Comparison of ENCODE assay signal across 28 cellular contexts in the genomic region with DNA sequence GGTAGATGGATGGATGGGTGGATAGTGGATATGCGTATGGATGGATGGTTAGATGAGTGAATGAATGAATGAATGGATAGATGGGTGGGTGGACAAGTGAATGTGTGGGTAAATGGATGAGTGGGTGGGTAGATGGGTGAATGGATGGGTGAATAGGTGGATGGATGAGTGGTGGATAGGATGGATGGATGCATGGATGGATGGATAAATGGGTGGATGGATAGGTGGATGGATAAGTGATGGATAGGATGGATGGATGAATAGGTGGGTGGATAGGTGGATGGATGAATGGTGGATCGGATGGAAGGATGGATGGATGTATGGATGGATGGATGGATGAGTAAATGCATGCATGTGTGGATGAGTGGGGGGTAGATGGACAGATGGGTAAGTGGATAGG.
"Had no signal": no experiment of that assay in that cellular context is flagged by ENCODE, and none has a peak within 500 bp of the region (broad histone marks: within the 10 kb centered on the region; RNA-seq: fewer than 3 reads in every experiment).

No MANE protein-coding gene starts in this region.

- H3K36me3 Mint-ChIP-seq: mesothelial cell of epicardium, naive B cell had no signal

- ATAC-seq: effector memory CD8-positive, alpha-beta T cell; esophagus mucosa; gastrocnemius medialis; heart right ventricle; left cardiac atrium; left lung; left ventricle myocardium superior; lower lobe of right lung; mucosa of descending colon had no signal

- H3K4me3 Mint-ChIP-seq: dendritic cell treated with granulocyte-macrophage colony-stimulating factor and Interleukin-4, amounts not matched to agents 40 ng/mL and 50 ng/mL, for 4 days; effector memory CD8-positive, alpha-beta T cell; endodermal cell; mesothelial cell of epicardium; naive B cell had no signal

- H3K4me1 Mint-ChIP-seq: naive B cell had no signal

- H3K27me3 ChIP-seq: colonic mucosa, esophagus squamous epithelium, gastrocnemius medialis had no signal

- H3K9me3 Mint-ChIP-seq: effector memory CD8-positive, alpha-beta T cell; endodermal cell; mesothelial cell of epicardium had no signal

- H3K27ac ChIP-seq: colonic mucosa, epithelial cell of prostate, esophagus squamous epithelium, gastrocnemius medialis, heart right ventricle, left lung, lower lobe of right lung had no signal

- H3K9me3 ChIP-seq: colonic mucosa, esophagus squamous epithelium, gastrocnemius medialis, heart right ventricle, left lung, lower lobe of right lung, mucosa of descending colon had no signal

- DNase-seq: colonic mucosa; cortex of kidney; effector CD8-positive, alpha-beta T cell; effector memory CD8-positive, alpha-beta T cell; endodermal cell; erythroblast; esophagus squamous epithelium; foreskin fibroblast; foreskin melanocyte; gastrocnemius medialis; glutamatergic neuron; head of caudate nucleus; heart right ventricle; hippocampal formation; left cardiac atrium; left lung; left ventricle myocardium superior; lower lobe of right lung; mesenchymal stem cell; mucosa of descending colon; naive B cell had no signal

- H3K27ac Mint-ChIP-seq: dendritic cell treated with granulocyte-macrophage colony-stimulating factor and Interleukin-4, amounts not matched to agents 40 ng/mL and 50 ng/mL, for 4 days; effector memory CD8-positive, alpha-beta T cell; endodermal cell; mesothelial cell of epicardium had no signal

- FAIRE-seq: endometrium, islet of Langerhans, keratinocyte had no signal

- H3K4me3 ChIP-seq: colonic mucosa, esophagus squamous epithelium, gastrocnemius medialis, heart right ventricle, left lung, lower lobe of right lung, mucosa of descending colon had no signal

- H3K4me1 ChIP-seq: colonic mucosa, esophagus squamous epithelium, gastrocnemius medialis, lower lobe of right lung had no signal

- H3K36me3 ChIP-seq: colonic mucosa, esophagus squamous epithelium, gastrocnemius medialis, heart right ventricle, left lung, lower lobe of right lung had no signal
